8 cellular contexts compared by ENCODE assay signal in the genomic region with DNA sequence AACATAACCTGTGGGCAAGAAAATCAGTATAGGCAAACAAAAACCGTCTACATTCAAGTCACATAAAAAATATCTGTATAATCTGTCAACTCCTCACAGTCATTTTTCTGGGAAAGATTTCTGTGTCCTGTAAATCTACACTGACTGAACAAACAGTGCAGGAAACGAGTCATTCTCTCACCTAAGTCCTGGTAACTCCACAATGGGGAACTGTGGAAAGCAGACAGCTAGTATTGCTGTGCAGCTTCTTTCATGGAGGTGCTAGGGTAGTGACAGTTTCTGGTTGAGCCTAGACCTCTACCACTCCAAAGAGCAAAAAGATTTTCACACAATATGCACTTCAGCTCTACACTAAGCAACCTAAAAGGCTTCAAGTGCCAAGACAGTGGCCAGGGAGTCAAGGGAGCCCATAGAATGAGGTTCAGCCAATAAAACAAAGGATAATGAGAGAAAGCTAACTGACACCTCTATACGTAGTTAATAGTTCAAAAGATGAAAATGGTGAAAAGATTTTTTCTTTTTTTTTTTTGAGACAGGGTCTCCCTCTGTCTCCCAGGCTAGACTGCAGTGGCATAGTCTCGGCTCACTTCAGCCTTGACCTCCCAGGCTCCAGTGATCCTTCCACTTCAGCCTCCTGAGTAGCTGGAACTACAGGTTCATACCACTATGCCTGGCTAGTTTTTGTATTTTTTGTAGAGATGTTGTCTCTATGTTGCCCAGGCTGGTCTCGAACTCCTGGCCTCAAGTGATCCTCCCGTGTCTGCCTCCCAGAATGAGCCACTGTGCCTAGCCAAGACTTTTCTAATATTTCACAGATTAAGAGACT. TPM values are rescaled to one million over a fixed set of nuclear protein-coding genes. Genes with fewer than 3 reads are reported as not detected.
DNase-seq lines count a peak whose midpoint lies in the region; ATAC-seq and TF ChIP-seq lines count a peak whose summit lies in the region.

No MANE protein-coding gene starts in this region.

- CTCF ChIA-PET in SK-N-SH (lab: Yijun Ruan, JAX), result interaction anchor here (2.6 kb wide), 1 partner anchor 31 kb away, joined by 8 read pairs; no protein-coding TSS in a partner anchor

- POLR2A ChIA-PET in SK-N-SH (lab: Yijun Ruan, JAX), result interaction anchor here (0.6 to 1.1 kb wide), 3 partner anchors 8 to 140 kb away, joined by 3 read pairs; a partner anchor contains a TSS

- H3K9me3 ChIP-seq in SK-N-SH (no peaks in the 10 kb centered on the region), stomach (no peaks in the 10 kb centered on the region)

- WGBS in SK-N-SH (ENCODE audit: low lambda C conversion rate), result 57% methylated on average over 6 of the region's 6 CpGs
- WGBS in stomach, 5 donors, result 36 to 50% (median 47%) methylated on average over 6 of the region's 6 CpGs

- peaks cover 43% of the 10 kb centered on the region for H3K36me3 Mint-ChIP-seq in T-helper 1 cell treated with Interleukin-12 subunit alpha and Interleukin-12 subunit beta and Interleukin-4 antibody, amounts not matched to agents 30 μg/mL and 1 μg/mL, for 36 hours (ENCODE audit: low read depth)

- peaks cover 96% of the 10 kb centered on the region for H4K20me1 ChIP-seq in SK-N-SH (ENCODE audit: insufficient read depth)

- H3K4me1 ChIP-seq in SK-N-SH (ENCODE audit: control insufficient read depth in 1 of 2, insufficient read depth in 2 of 2, low read depth in 1 of 2, low read length in 1 of 2) (peaks cover 12 to 77% of the 10 kb centered on the region in 2 experiments), foreskin keratinocyte (peaks cover 55% of the 10 kb centered on the region), stomach (peaks cover 69 to 95% (median 85%) of the 10 kb centered on the region in 4 donors)

- H3K4me3 Mint-ChIP-seq in T-helper 1 cell treated with Interleukin-12 subunit alpha and Interleukin-12 subunit beta and Interleukin-4 antibody, amounts not matched to agents 30 μg/mL and 1 μg/mL, for 36 hours, result peak overlapping the region; percentile 96

- TF ChIP-seq POLR2A in stomach (IDR thresholded peaks at IDR 0.05), result no peak

- peak overlapping the region; percentile 17 to 66; a peak in 2 of 4 replicates for H3K27ac ChIP-seq in SK-N-SH (ENCODE audit: low read depth in 2 of 2, low read length in 1 of 2)
- peak overlapping the region; percentile 36 for H3K27ac ChIP-seq in foreskin keratinocyte
- H3K27ac ChIP-seq in stomach, result peak overlapping the region; percentile 78 to 99 (median 97)

- H3K9ac ChIP-seq in SK-N-SH, result no peak overlapping the region

- peaks cover 100% of the 10 kb centered on the region for H3K79me2 ChIP-seq in SK-N-SH (ENCODE audit: insufficient read depth)

- no peaks in the 10 kb centered on the region for H3K9me3 Mint-ChIP-seq in T-helper 1 cell treated with Interleukin-12 subunit alpha and Interleukin-12 subunit beta and Interleukin-4 antibody, amounts not matched to agents 30 μg/mL and 1 μg/mL, for 36 hours

- peak; percentile 12 for ATAC-seq in foreskin keratinocyte
- no peak for ATAC-seq in GM21529 (IDR thresholded peaks at IDR 0.05; ENCODE audit: unreplicated experiment)

- H3K4me3 ChIP-seq in SK-N-SH (ENCODE audit: low read depth in 2 of 2, low read length in 1 of 2), result no peak overlapping the region
- peak overlapping the region in 1 of 4 donors; percentile 21 for H3K4me3 ChIP-seq in stomach

- peak overlapping the region; percentile 72 for H3K4me2 ChIP-seq in SK-N-SH

- H3K9me2 ChIP-seq in SK-N-SH, result no peaks in the 10 kb centered on the region

- no peaks in the 10 kb centered on the region for H3K27me3 Mint-ChIP-seq in T-helper 1 cell treated with Interleukin-12 subunit alpha and Interleukin-12 subunit beta and Interleukin-4 antibody, amounts not matched to agents 30 μg/mL and 1 μg/mL, for 36 hours (ENCODE audit: low read depth)

- DNase-seq in T-helper 1 cell (no peak), SK-N-SH (no peak), foreskin keratinocyte (no peak), stomach (no peak), posterior cingulate gyrus (no peak)
- DNase-seq in activated CD4-positive, alpha-beta T cell treated with anti-CD3 and anti-CD28 coated beads, Interleukin-2, amount 50 U/mL, for 48 hours, result no peak

- intact Hi-C loops in stomach (cut with DNase I; ENCODE audit: low total_unique reads) (no loop called here), posterior cingulate gyrus (cut with DNase I) (loop anchor here (10.0 kb wide), 2 partner anchors 88 to 138 kb away; no protein-coding TSS in a partner anchor)

- no peak overlapping the region for H2AFZ ChIP-seq in SK-N-SH (ENCODE audit: low read depth)

- TF ChIP-seq CTCF in SK-N-SH (IDR thresholded peaks at IDR 0.05) (no peak), foreskin keratinocyte (conservative IDR thresholded peaks at IDR 0.05) (no peak), stomach (IDR thresholded peaks at IDR 0.05) (no peak)

- TF ChIP-seq RAD21 in SK-N-SH (IDR thresholded peaks at IDR 0.05; ENCODE audit: low read length), result no peak

- H3K36me3 ChIP-seq in SK-N-SH (replicated peaks in 1 of 2; ENCODE audit: control insufficient read depth in 1 of 2, insufficient read depth in 2 of 2, low read length in 1 of 2) (peaks cover 0 to 15% of the 10 kb centered on the region in 2 experiments), stomach (no peaks in the 10 kb centered on the region)

- TF ChIP-seq EP300 in SK-N-SH (IDR thresholded peaks at IDR 0.05; ENCODE audit: borderline replicate concordance in 1 of 2, low read depth in 1 of 2, low read length in 1 of 2) (no peak), stomach (IDR thresholded peaks at IDR 0.05) (no peak)

- H3K27ac Mint-ChIP-seq in T-helper 1 cell treated with Interleukin-12 subunit alpha and Interleukin-12 subunit beta and Interleukin-4 antibody, amounts not matched to agents 30 μg/mL and 1 μg/mL, for 36 hours, result peak overlapping the region; percentile 92

- peaks cover 48% of the 10 kb centered on the region for H3F3A ChIP-seq in SK-N-SH (replicated peaks; ENCODE audit: insufficient read depth)

- H3K4me1 Mint-ChIP-seq in T-helper 1 cell treated with Interleukin-12 subunit alpha and Interleukin-12 subunit beta and Interleukin-4 antibody, amounts not matched to agents 30 μg/mL and 1 μg/mL, for 36 hours (ENCODE audit: low read depth), result peaks cover 59% of the 10 kb centered on the region

- H3K27me3 ChIP-seq in SK-N-SH (ENCODE audit: insufficient read depth) (no peaks in the 10 kb centered on the region), foreskin keratinocyte (no peaks in the 10 kb centered on the region), stomach (no peaks in the 10 kb centered on the region)

TF ChIP-seq in SK-N-SH, 30 proteins besides CTCF, POLR2A, EP300 and RAD21 (continues in another document):
- TF ChIP-seq TAF1 (IDR thresholded peaks at IDR 0.05; ENCODE audit: borderline replicate concordance, low read depth, low read length) (no peak), CHD2 (IDR thresholded peaks at IDR 0.05; ENCODE audit: low read length, partially characterized antibody) (no peak), SIN3A (IDR thresholded peaks at IDR 0.05; ENCODE audit: borderline replicate concordance, low read depth, low read length) (no peak), EZH2phosphoT487 (IDR thresholded peaks at IDR 0.05; ENCODE audit: borderline replicate concordance, low read depth) (no peak), NFIC (IDR thresholded peaks at IDR 0.05; ENCODE audit: borderline replicate concordance) (no peak), TCF12 (IDR thresholded peaks at IDR 0.05) (no peak), GATA2 (CRISPR knock-in tag; IDR thresholded peaks at IDR 0.05) (no peak), FOXJ3 (CRISPR knock-in tag; IDR thresholded peaks at IDR 0.05) (no peak), JUND (IDR thresholded peaks at IDR 0.05) (no peak), ELF1 (IDR thresholded peaks at IDR 0.05) (no peak), FOSL2 (IDR thresholded peaks at IDR 0.05; ENCODE audit: borderline replicate concordance, low read depth) (0 out of 2 replicates have a peak, but pooled peaks have one; percentile 3), NRF1 (IDR thresholded peaks at IDR 0.05; ENCODE audit: low read depth, low read length) (no peak)
- TF ChIP-seq, protein P1, sequence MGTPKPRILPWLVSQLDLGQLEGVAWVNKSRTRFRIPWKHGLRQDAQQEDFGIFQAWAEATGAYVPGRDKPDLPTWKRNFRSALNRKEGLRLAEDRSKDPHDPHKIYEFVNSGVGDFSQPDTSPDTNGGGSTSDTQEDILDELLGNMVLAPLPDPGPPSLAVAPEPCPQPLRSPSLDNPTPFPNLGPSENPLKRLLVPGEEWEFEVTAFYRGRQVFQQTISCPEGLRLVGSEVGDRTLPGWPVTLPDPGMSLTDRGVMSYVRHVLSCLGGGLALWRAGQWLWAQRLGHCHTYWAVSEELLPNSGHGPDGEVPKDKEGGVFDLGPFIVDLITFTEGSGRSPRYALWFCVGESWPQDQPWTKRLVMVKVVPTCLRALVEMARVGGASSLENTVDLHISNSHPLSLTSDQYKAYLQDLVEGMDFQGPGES (IDR thresholded peaks at IDR 0.05; ENCODE audit: low read depth, low read length), result no peak
- TF ChIP-seq, protein P2, sequence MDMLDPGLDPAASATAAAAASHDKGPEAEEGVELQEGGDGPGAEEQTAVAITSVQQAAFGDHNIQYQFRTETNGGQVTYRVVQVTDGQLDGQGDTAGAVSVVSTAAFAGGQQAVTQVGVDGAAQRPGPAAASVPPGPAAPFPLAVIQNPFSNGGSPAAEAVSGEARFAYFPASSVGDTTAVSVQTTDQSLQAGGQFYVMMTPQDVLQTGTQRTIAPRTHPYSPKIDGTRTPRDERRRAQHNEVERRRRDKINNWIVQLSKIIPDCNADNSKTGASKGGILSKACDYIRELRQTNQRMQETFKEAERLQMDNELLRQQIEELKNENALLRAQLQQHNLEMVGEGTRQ (IDR thresholded peaks at IDR 0.05; ENCODE audit: borderline replicate concordance, low read depth, low read length), result no peak
- TF ChIP-seq, protein P3, sequence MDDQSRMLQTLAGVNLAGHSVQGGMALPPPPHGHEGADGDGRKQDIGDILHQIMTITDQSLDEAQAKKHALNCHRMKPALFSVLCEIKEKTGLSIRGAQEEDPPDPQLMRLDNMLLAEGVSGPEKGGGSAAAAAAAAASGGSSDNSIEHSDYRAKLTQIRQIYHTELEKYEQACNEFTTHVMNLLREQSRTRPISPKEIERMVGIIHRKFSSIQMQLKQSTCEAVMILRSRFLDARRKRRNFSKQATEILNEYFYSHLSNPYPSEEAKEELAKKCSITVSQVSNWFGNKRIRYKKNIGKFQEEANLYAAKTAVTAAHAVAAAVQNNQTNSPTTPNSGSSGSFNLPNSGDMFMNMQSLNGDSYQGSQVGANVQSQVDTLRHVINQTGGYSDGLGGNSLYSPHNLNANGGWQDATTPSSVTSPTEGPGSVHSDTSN (IDR thresholded peaks at IDR 0.05), result peak; percentile 32

RNA-seq across cellular contexts. Expression of a gene that starts 5.5 kb away (rescaled TPM):
- polyA plus RNA-seq in SK-N-SH (2012; rRNA removed) (41.7 and 46.7 TPM in 2 replicates), foreskin keratinocyte (130 and 148 TPM in 2 replicates), stomach (100 to 1,000 TPM in 2 of 3 donors, 10 to 100 TPM in 1; 78.6 to 182 (median 153) TPM)
- polyA plus RNA-seq in SK-N-SH (2012; cell fraction: cytosol; rRNA removed), result 65.9 and 99.4 TPM in 2 replicates
- polyA plus RNA-seq in SK-N-SH (2012; cell fraction: nucleus; rRNA removed), result 14.6 and 20.7 TPM in 2 replicates
- total RNA-seq in foreskin keratinocyte (251 and 254 TPM in 2 replicates), stomach (100 to 1,000 TPM in 3 of 5 donors, 10 to 100 TPM in 2; 81.7 to 330 (median 218) TPM)

Comparison
In these comparisons a context has a peak if more than half of its experiments do, and no peak if none do; other contexts are left out.
1. H3K27ac ChIP-seq: peak in every context shown above with its lines; median percentile 97 in stomach; 42 in SK-N-SH; 36 in foreskin keratinocyte.